21 cellular contexts compared by ENCODE assay signal in the genomic region with DNA sequence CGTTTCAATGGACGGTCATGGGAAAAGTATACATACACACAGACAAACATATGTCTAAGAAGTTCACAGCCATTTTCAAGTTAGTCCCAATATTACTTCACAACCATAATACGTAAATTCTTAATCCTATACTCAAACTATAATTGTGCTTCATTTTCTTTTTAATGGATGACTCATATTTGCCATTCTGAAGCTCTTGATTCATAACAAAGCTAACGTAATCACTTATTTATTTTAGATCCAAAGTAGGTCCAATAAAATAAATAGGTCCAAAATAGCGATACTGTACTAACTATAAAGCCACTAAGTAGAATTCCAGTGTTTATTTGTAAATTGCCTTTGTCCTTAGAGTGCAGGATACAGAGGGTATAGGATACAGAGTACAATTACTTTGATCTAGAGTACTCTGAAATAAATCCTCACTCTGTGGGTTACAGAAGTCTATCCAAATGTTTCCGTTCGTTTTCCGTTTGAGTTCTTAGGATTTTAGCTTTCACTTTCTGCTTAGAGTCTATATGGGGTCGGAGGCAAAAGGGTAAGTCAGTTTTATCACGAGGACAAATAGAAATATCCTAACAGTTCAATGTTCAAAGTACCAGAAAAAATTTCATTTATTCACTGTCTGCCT. TPM values are rescaled to one million over a fixed set of nuclear protein-coding genes. Genes with fewer than 3 reads are reported as not detected.
A peak's percentile ranks its signal among the peaks of the same experiment; 100 is the strongest.
DNase-seq lines count a peak whose midpoint lies in the region; ATAC-seq and TF ChIP-seq lines count a peak whose summit lies in the region.
"Had no signal": no experiment of that assay in that cellular context is flagged by ENCODE, and none has a peak within 500 bp of the region (broad histone marks: within the 10 kb centered on the region; RNA-seq: fewer than 3 reads in every experiment).

No MANE protein-coding gene starts in this region.

- no peak overlapping the region for H2BK120ac ChIP-seq in IMR-90 (ENCODE audit: low read depth, low read length)

- H3K27me3 ChIP-seq in A673 (replicated peaks; ENCODE audit: insufficient read depth, low read depth, low read length, poor library complexity) (no peaks in the 10 kb centered on the region), IMR-90 (ENCODE audit: control insufficient read depth, insufficient read depth, low read length) (no peaks in the 10 kb centered on the region), right lobe of liver (no peaks in the 10 kb centered on the region)
- H3K27me3 ChIP-seq: ascending aorta, neural progenitor cell, testis had no signal

- H3K14ac ChIP-seq in IMR-90 (replicated peaks; ENCODE audit: low read depth, low read length): no peak overlapping the region

- no peaks in the 10 kb centered on the region for H3K9me3 ChIP-seq in A673 (ENCODE audit: low read depth, low read length, poor library complexity, severe bottlenecking)
- no peaks in the 10 kb centered on the region for H3K9me3 ChIP-seq in IMR-90 (ENCODE audit: control insufficient read depth, insufficient read depth, low read length)
- no peaks in the 10 kb centered on the region for H3K9me3 ChIP-seq in right lobe of liver
- H3K9me3 ChIP-seq: ascending aorta, testis had no signal

- no peak for ATAC-seq in IMR-90 (ENCODE audit: low read depth)
- peak; percentile 72 to 79 (median 77) for ATAC-seq in right lobe of liver
- no peak for ATAC-seq in GM19397 (IDR thresholded peaks at IDR 0.05; ENCODE audit: unreplicated experiment)
- no peak for ATAC-seq in GM18520 (IDR thresholded peaks at IDR 0.05; ENCODE audit: unreplicated experiment)

- H2AK5ac ChIP-seq in IMR-90 (ENCODE audit: low read depth, low read length): no peak overlapping the region

- in situ Hi-C loops in IMR-90 (cut with MboI; ENCODE audit: low sequenced_read_pairs): no loop called here

- H3K56ac ChIP-seq in IMR-90 (ENCODE audit: extremely low read depth, insufficient read depth, low read length): no peak overlapping the region

- H3K18ac ChIP-seq in IMR-90 (ENCODE audit: low read depth, low read length): no peak overlapping the region

- DNase-seq in A673 (ENCODE audit: low spot score) (no peak), IMR-90 (no peak), dermis blood vessel endothelial cell (peak; percentile 47), right lobe of liver (no peak), substantia nigra (lab: John Stamatoyannopoulos, UW) (no peak), NCI-H2196 treated with DMSO at 0.1 percent for 48 hours (lab: John Stamatoyannopoulos, UW; ENCODE audit: unreplicated experiment) (no peak)
- DNase-seq: activated B cell treated with CpG ODN at 0.5 μM for 24 hours; activated CD4-positive, alpha-beta memory T cell treated with anti-CD3 and anti-CD28 coated beads, Interleukin-2, amount 10 ng/mL, durations not matched to agents 7 days and 5 days; activated naive CD4-positive, alpha-beta T cell treated with anti-CD3 and anti-CD28 coated beads for 36 hours; CD4-positive, alpha-beta T cell; DMS79 treated with DMSO at 0.1 percent for 48 hours; kidney glomerular epithelial cell; NCI-H1105 treated with DMSO at 0.1 percent for 48 hours; NCI-H510A treated with DMSO at 0.1 percent for 48 hours; retina; T-helper 2 cell; testis had no signal

- peak overlapping the region; percentile 33 for H3K4me3 ChIP-seq in A673 (ENCODE audit: low read depth, low read length, poor library complexity, severe bottlenecking)
- no peak overlapping the region for H3K4me3 ChIP-seq in IMR-90 (ENCODE audit: insufficient read depth, low read depth, low read length)
- peak overlapping the region; percentile 10 to 41 (median 25) for H3K4me3 ChIP-seq in right lobe of liver
- H3K4me3 ChIP-seq: ascending aorta, neural progenitor cell, testis had no signal

- CTCF ChIA-PET in A673 (lab: Charles Lee): interaction anchor here (0.6 to 1.0 kb wide), 3 partner anchors 9 to 467 kb away, joined by 3 to 8 read pairs (median 4); no protein-coding TSS in a partner anchor
- CTCF ChIA-PET in IMR-90 (lab: Yijun Ruan, JAX): interaction anchor here (1.2 kb wide), 1 partner anchor 95 kb away, joined by 3 read pairs; no protein-coding TSS in a partner anchor

- H2AK9ac ChIP-seq in IMR-90 (replicated peaks; ENCODE audit: low read depth, low read length, poor library complexity): no peak overlapping the region

- H2BK5ac ChIP-seq in IMR-90 (ENCODE audit: low read depth, low read length, poor library complexity, severe bottlenecking): no peak overlapping the region

- no peaks in the 10 kb centered on the region for H3K79me1 ChIP-seq in IMR-90 (ENCODE audit: low read depth in 1 of 2, low read length in 2 of 2)

- peak overlapping the region; percentile 61 for H3K4me2 ChIP-seq in IMR-90 (ENCODE audit: low read depth, low read length)
- H3K4me2 ChIP-seq: neural progenitor cell had no signal

- H4K8ac ChIP-seq in IMR-90 (ENCODE audit: low read depth in 2 of 2, low read length in 2 of 2): no peak overlapping the region

- POLR2A ChIA-PET in A673 (lab: Charles Lee; ENCODE audit: low non-redundant PET): no interaction called here
- POLR2A ChIA-PET in IMR-90 (lab: Charles Lee; ENCODE audit: unreplicated experiment): no interaction called here

- H3K9ac ChIP-seq in IMR-90 (ENCODE audit: low read depth, low read length): no peak overlapping the region
- H3K9ac ChIP-seq: neural progenitor cell had no signal

- no peak overlapping the region for H2BK15ac ChIP-seq in IMR-90 (ENCODE audit: low read depth, low read length)

- H2BK20ac ChIP-seq in IMR-90 (ENCODE audit: low read depth, low read length): no peak overlapping the region

- no peaks in the 10 kb centered on the region for H4K20me1 ChIP-seq in IMR-90 (ENCODE audit: insufficient read depth, low read length)

- H3K23ac ChIP-seq in IMR-90 (ENCODE audit: low read depth, low read length): no peak overlapping the region

- WGBS in IMR-90 (ENCODE audit: extremely low coverage in 2 of 2, insufficient read length in 1 of 2), 2 experiments: 100% methylated on average over 1 of the region's 10 CpGs; no CpG with 5 or more reads in 1 of the 2 experiments
- whole genome bisulfite sequencing in right lobe of liver (ENCODE audit: insufficient coverage, low coverage, low lambda C conversion rate, missing lambda C conversion rate): 26% methylated on average over 10 of the region's 10 CpGs

- no peak overlapping the region for H3K4ac ChIP-seq in IMR-90 (ENCODE audit: low read depth, low read length)

- no peaks in the 10 kb centered on the region for H3K36me3 ChIP-seq in A673 (ENCODE audit: insufficient read depth, low read length, poor library complexity, severe bottlenecking)
- no peaks in the 10 kb centered on the region for H3K36me3 ChIP-seq in IMR-90 (ENCODE audit: control insufficient read depth, insufficient read depth, low read length)
- no peaks in the 10 kb centered on the region for H3K36me3 ChIP-seq in right lobe of liver
- H3K36me3 ChIP-seq: ascending aorta, neural progenitor cell had no signal

- no peak for TF ChIP-seq RAD21 in IMR-90 (IDR thresholded peaks at IDR 0.05; ENCODE audit: low read length)

- no peaks in the 10 kb centered on the region for H3K9me1 ChIP-seq in IMR-90 (ENCODE audit: insufficient read depth, low read length)

- dilution Hi-C loops in IMR-90 (cut with HindIII; ENCODE audit: low sequenced_read_pairs, unreplicated experiment): no loop called here

- no peak overlapping the region for H2AFZ ChIP-seq in IMR-90 (replicated peaks; ENCODE audit: low read length, poor library complexity)
- H2AFZ ChIP-seq: neural progenitor cell had no signal

- H3K4me1 ChIP-seq in A673 (ENCODE audit: insufficient read depth, low read length, poor library complexity, severe bottlenecking): no peaks in the 10 kb centered on the region
- H3K4me1 ChIP-seq in IMR-90 (ENCODE audit: control insufficient read depth, insufficient read depth, low read length): no peaks in the 10 kb centered on the region
- peaks cover 0 to 8% (median 4%) of the 10 kb centered on the region in 4 donors for H3K4me1 ChIP-seq in right lobe of liver
- H3K4me1 ChIP-seq: ascending aorta, neural progenitor cell, testis had no signal

- H4K91ac ChIP-seq in IMR-90 (ENCODE audit: insufficient read depth, low read depth, low read length): no peak overlapping the region

- no peak for TF ChIP-seq POLR2A in IMR-90 (IDR thresholded peaks at IDR 0.05; ENCODE audit: low read depth, low read length)
- no peak for TF ChIP-seq POLR2A in right lobe of liver (IDR thresholded peaks at IDR 0.05)

- H4K5ac ChIP-seq in IMR-90 (ENCODE audit: low read depth, low read length): no peak overlapping the region

- TF ChIP-seq CTCF in A673 (conservative IDR thresholded peaks at IDR 0.05; ENCODE audit: low read depth, low read length): no peak
- no peak for TF ChIP-seq CTCF in IMR-90 (conservative IDR thresholded peaks at IDR 0.05; ENCODE audit: low read depth, low read length)
- TF ChIP-seq CTCF in right lobe of liver (IDR thresholded peaks at IDR 0.05): no peak

- BruUV-seq in A673 (replicated peaks; lab: Mats Ljungman, UMichigan) (no TSS peak), IMR-90 (replicated peaks; lab: Mats Ljungman, UMichigan) (no TSS peak)

- H3K27ac ChIP-seq in A673 (ENCODE audit: low read depth, low read length, poor library complexity, severe bottlenecking) (no peak overlapping the region), IMR-90 (ENCODE audit: insufficient read depth, low read length) (no peak overlapping the region), right lobe of liver (peak overlapping the region; percentile 52 to 62 (median 59)), substantia nigra (ENCODE audit: low read depth, low read length, poor library complexity, severe bottlenecking) (no peak overlapping the region)
- H3K27ac ChIP-seq: ascending aorta, neural progenitor cell, testis had no signal

- intact Hi-C loops in A673 (cut with micrococcal nuclease; ENCODE audit: unreplicated experiment): loop anchor here (2.0 kb wide), 2 partner anchors 51 to 95 kb away; no protein-coding TSS in a partner anchor
- intact Hi-C loops in IMR-90 (cut with micrococcal nuclease): no loop called here
- intact Hi-C loops in right lobe of liver (cut with DNase I): loop anchor here in 1 of 2 donors (5.0 to 10.0 kb wide), 2 partner anchors 53 to 96 kb away; no protein-coding TSS in a partner anchor

TF ChIP-seq in IMR-90, 13 proteins besides CTCF, POLR2A, EP300 and RAD21 (continues in another document):
- TF ChIP-seq NFE2L2 (IDR thresholded peaks at IDR 0.05; ENCODE audit: low read depth, low read length): no peak
- TF ChIP-seq, protein P1, sequence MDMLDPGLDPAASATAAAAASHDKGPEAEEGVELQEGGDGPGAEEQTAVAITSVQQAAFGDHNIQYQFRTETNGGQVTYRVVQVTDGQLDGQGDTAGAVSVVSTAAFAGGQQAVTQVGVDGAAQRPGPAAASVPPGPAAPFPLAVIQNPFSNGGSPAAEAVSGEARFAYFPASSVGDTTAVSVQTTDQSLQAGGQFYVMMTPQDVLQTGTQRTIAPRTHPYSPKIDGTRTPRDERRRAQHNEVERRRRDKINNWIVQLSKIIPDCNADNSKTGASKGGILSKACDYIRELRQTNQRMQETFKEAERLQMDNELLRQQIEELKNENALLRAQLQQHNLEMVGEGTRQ (IDR thresholded peaks at IDR 0.05; ENCODE audit: low read depth, low read length): no peak

RNA-seq across cellular contexts. Expression of a gene that starts 8.8 kb away (rescaled TPM):
- total RNA-seq in A673 (2021) (0.11 and 0.44 TPM in 2 replicates), IMR-90 (2012; rRNA removed) (under 0.01 and 0.18 TPM in 2 replicates), dermis blood vessel endothelial cell (124 and 125 TPM in 2 replicates), right lobe of liver (10 to 100 TPM; 45.2 to 65.9 (median 50.8) TPM)
- polyA plus RNA-seq in IMR-90 (2012; rRNA removed): 0.06 and 0.07 TPM in 2 replicates
- 0.05 and 0.08 TPM in 2 replicates for polyA plus RNA-seq in IMR-90 (2012; cell fraction: cytosol; rRNA removed)
- 0.03 and 0.05 TPM in 2 replicates for polyA plus RNA-seq in IMR-90 (2012; cell fraction: nucleus; rRNA removed; ENCODE audit: low replicate concordance)

Comparison
In these comparisons a context has a peak if more than half of its experiments do, and no peak if none do; other contexts are left out.
1. H3K27ac ChIP-seq: peak in right lobe of liver (3 of 3); none in A673 (single experiment), IMR-90 (single experiment) and substantia nigra (single experiment).
2. ATAC-seq: peak in right lobe of liver (4 of 4); none in IMR-90 (single experiment), GM19397 (single experiment) and GM18520 (single experiment).
3. RNA of a gene that starts 8.8 kb away (total RNA-seq): 124 to 125 TPM in dermis blood vessel endothelial cell and 45.2 to 65.9 TPM in right lobe of liver; under 0.01 to 0.18 TPM in IMR-90 and 0.11 to 0.44 TPM in A673; every median in the first group is over 10 times any median in the second.